In the genomic region with DNA sequence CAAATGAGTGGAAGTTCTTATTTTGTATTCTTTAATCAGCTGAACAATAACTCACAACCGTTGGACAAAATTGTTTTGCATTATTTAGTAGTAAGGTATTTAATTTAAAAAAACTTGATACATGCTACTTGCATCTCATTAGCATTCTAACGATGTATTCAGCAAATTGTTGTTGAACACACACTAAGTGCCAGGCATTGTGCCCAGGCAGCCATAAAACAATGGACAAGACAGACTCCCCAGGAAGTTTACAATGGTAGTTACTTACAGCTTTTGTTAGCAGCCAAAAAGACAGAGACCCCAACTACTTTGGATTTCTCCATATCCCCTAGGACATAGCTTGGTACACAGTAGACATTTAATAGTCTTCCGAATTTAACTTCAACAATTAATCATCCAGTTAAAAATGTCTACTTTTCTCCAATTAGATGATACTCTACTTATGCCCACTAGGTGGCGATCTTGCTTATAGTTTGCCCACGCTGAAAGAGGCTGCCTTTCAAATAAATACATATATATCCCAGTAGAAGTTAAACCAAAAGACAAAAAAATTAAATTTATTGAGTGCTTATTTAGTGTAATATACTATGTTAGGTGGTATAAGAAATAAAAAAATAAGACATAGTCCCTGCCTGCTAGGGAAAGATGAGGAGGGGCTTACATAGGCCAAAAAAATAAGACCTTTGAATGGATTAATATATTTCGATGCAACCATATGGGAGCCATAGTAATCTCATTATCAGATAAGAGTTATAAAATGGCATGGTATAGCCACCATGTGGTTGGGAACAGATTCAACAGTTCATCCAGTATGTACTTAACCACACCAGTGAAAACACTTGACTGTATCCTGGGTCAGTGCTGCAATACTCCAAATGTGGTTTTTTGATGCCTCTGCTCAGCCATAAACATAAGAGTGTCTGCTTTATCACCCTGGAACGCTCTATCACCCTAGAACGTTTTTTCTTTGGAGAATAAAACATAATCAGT, we compare ENCODE assay signal across 9 cellular contexts. TPM values are rescaled to one million over a fixed set of nuclear protein-coding genes. Genes with fewer than 3 reads are reported as not detected.
DNase-seq lines count a peak whose midpoint lies in the region; ATAC-seq and TF ChIP-seq lines count a peak whose summit lies in the region.
"Had no signal": no experiment of that assay in that cellular context is flagged by ENCODE, and none has a peak within 500 bp of the region (broad histone marks: within the 10 kb centered on the region; RNA-seq: fewer than 3 reads in every experiment).

No MANE protein-coding gene starts in this region.

- POLR2A ChIA-PET in CD4-positive, alpha-beta memory T cell (lab: Charles Lee; ENCODE audit: partially characterized antibody), result no interaction called here

- peaks cover 22% of the 10 kb centered on the region for H3K27me3 ChIP-seq in CD4-positive, alpha-beta memory T cell (ENCODE audit: insufficient read depth, low read length)
- H3K27me3 ChIP-seq in GM23338 (ENCODE audit: insufficient read depth) (peaks cover 36% of the 10 kb centered on the region), thyroid gland (peaks cover 8% of the 10 kb centered on the region), right cardiac atrium (ENCODE audit: control insufficient read depth, insufficient read depth) (no peaks in the 10 kb centered on the region)

- H3K4me3 Mint-ChIP-seq in CD4-positive, alpha-beta memory T cell, result peak overlapping the region in 5 of 8 donors; percentile 6 to 68 (median 46)
- no peak overlapping the region for H3K4me3 Mint-ChIP-seq in GM23338

- H3K27ac ChIP-seq in CD4-positive, alpha-beta memory T cell (ENCODE audit: low read depth, low read length), result no peak overlapping the region
- H3K27ac ChIP-seq in GM23338 (ENCODE audit: low read depth) (no peak overlapping the region), thyroid gland (no peak overlapping the region), right cardiac atrium (ENCODE audit: low read length) (no peak overlapping the region)

- no peaks in the 10 kb centered on the region for H3K79me2 ChIP-seq in GM23338 (replicated peaks; ENCODE audit: insufficient read depth)

- H3K4me3 ChIP-seq in CD4-positive, alpha-beta memory T cell (ENCODE audit: low read length in 2 of 2), result no peak overlapping the region
- H3K4me3 ChIP-seq in GM23338, result no peak overlapping the region
- H3K4me3 ChIP-seq in thyroid gland (replicated peaks in 1 of 3), result no peak overlapping the region
- H3K4me3 ChIP-seq in right cardiac atrium (ENCODE audit: low read length), result no peak overlapping the region

- TF ChIP-seq CTCF in GM23338 (conservative IDR thresholded peaks at IDR 0.05; ENCODE audit: low read depth in 2 of 2) (peak; percentile 74 to 95), thyroid gland (IDR thresholded peaks at IDR 0.05) (peak; percentile 55 to 78 (median 70))

- H3K4me2 ChIP-seq in GM23338, result no peak overlapping the region

- H2AFZ ChIP-seq in GM23338, result no peak overlapping the region

- peaks cover 0 to 2% of the 10 kb centered on the region in 2 donors for H3K36me3 Mint-ChIP-seq in CD4-positive, alpha-beta memory T cell
- H3K36me3 Mint-ChIP-seq in GM23338 (ENCODE audit: low read depth), result peaks cover 13% of the 10 kb centered on the region
- H3K36me3 Mint-ChIP-seq: T-cell had no signal

- no peaks in the 10 kb centered on the region for H3K9me3 ChIP-seq in CD4-positive, alpha-beta memory T cell (ENCODE audit: control insufficient read depth in 1 of 2, low read length in 2 of 2)
- H3K9me3 ChIP-seq in thyroid gland (no peaks in the 10 kb centered on the region), right cardiac atrium (ENCODE audit: control insufficient read depth, low read length) (no peaks in the 10 kb centered on the region)

- H4K20me1 ChIP-seq in GM23338 (replicated peaks; ENCODE audit: insufficient read depth), result no peaks in the 10 kb centered on the region

- H3K9me3 Mint-ChIP-seq in CD4-positive, alpha-beta memory T cell, result peaks cover 0 to 1% (median 0%) of the 10 kb centered on the region in 8 donors
- H3K9me3 Mint-ChIP-seq in GM23338, result peaks cover 7% of the 10 kb centered on the region
- H3K9me3 Mint-ChIP-seq: T-cell had no signal

- CTCF ChIA-PET in CD4-positive, alpha-beta memory T cell (lab: Charles Lee; ENCODE audit: partially characterized antibody), result interaction anchor here (0.8 to 3.1 kb wide), 12 partner anchors 10 to 863 kb away, joined by 3 to 61 read pairs (median 3); partner anchors contain the start of gene PRR5L

- peaks cover 6 to 26% (median 11%) of the 10 kb centered on the region in 4 donors for H3K4me1 Mint-ChIP-seq in CD4-positive, alpha-beta memory T cell
- peaks cover 30% of the 10 kb centered on the region for H3K4me1 Mint-ChIP-seq in GM23338

- WGBS in thyroid gland, 2 donors, result 27 to 28% methylated on average over 8 of the region's 8 CpGs
- WGBS in right cardiac atrium, result 24% methylated on average over 8 of the region's 8 CpGs

- peaks cover 15% of the 10 kb centered on the region for H3K4me1 ChIP-seq in CD4-positive, alpha-beta memory T cell (ENCODE audit: insufficient read depth, low read length)
- peaks cover 8% of the 10 kb centered on the region for H3K4me1 ChIP-seq in GM23338 (ENCODE audit: insufficient read depth)
- peaks cover 15 to 24% of the 10 kb centered on the region in 2 donors for H3K4me1 ChIP-seq in thyroid gland
- peaks cover 2% of the 10 kb centered on the region for H3K4me1 ChIP-seq in right cardiac atrium (ENCODE audit: control insufficient read depth, insufficient read depth, low read length)

- 0 out of 2 replicates have a peak, but pooled peaks cover 2% of the 10 kb centered on the region for H3F3A ChIP-seq in GM23338 (replicated peaks; ENCODE audit: low read depth)

- no peak overlapping the region for H3K27ac Mint-ChIP-seq in CD4-positive, alpha-beta memory T cell
- no peak overlapping the region for H3K27ac Mint-ChIP-seq in GM23338
- H3K27ac Mint-ChIP-seq: T-cell had no signal

- peak in 4 of 5 donors; percentile 35 to 39 (median 36) for DNase-seq in CD4-positive, alpha-beta memory T cell
- DNase-seq in GM23338 (ENCODE audit: low spot score) (peak; percentile 62), NCI-H446 (lab: John Stamatoyannopoulos, UW) (peak; percentile 50 to 72), anterior cingulate cortex (lab: John Stamatoyannopoulos, UW) (peak in 39 of 58 donors; percentile 2 to 83 (median 43)), inferior parietal cortex (ENCODE audit: extremely low spot score) (peak; percentile 82), thyroid gland (no peak), right cardiac atrium (no peak)

- intact Hi-C loops in CD4-positive, alpha-beta memory T cell (cut with micrococcal nuclease), result loop anchor here (1.0 to 5.0 kb wide), 5 partner anchors 47 to 1131 kb away; partner anchors contain the start of gene TRIM44
- intact Hi-C loops in thyroid gland (cut with DNase I), result loop anchor here (5.0 to 10.0 kb wide), 2 partner anchors 209 to 651 kb away; no protein-coding TSS in a partner anchor
- intact Hi-C loops in right cardiac atrium (cut with DNase I), result loop anchor here (2.0 to 10.0 kb wide), 9 partner anchors 46 to 651 kb away; partner anchors contain the start of gene TRIM44 (in 1 of the 4)

- no peaks in the 10 kb centered on the region for H3K9me2 ChIP-seq in GM23338 (ENCODE audit: insufficient read depth)

- peaks cover 37 to 39% of the 10 kb centered on the region in 2 donors for H3K27me3 Mint-ChIP-seq in CD4-positive, alpha-beta memory T cell
- peaks cover 26% of the 10 kb centered on the region for H3K27me3 Mint-ChIP-seq in GM23338 (ENCODE audit: insufficient read depth, low read depth, poor library complexity)

- TF ChIP-seq POLR2A in thyroid gland (IDR thresholded peaks at IDR 0.05), result no peak

- no peaks in the 10 kb centered on the region for H3K36me3 ChIP-seq in CD4-positive, alpha-beta memory T cell (ENCODE audit: insufficient read depth, low read length)
- H3K36me3 ChIP-seq in GM23338 (ENCODE audit: insufficient read depth) (no peaks in the 10 kb centered on the region), thyroid gland (no peaks in the 10 kb centered on the region)

- ATAC-seq in GM23338 (no peak), GM21529 (IDR thresholded peaks at IDR 0.05; ENCODE audit: unreplicated experiment) (no peak), right cardiac atrium (no peak)

TF ChIP-seq in GM23338, 12 proteins besides CTCF, POLR2A, EP300 and RAD21 (continues in another document):
- TF ChIP-seq, protein P1, sequence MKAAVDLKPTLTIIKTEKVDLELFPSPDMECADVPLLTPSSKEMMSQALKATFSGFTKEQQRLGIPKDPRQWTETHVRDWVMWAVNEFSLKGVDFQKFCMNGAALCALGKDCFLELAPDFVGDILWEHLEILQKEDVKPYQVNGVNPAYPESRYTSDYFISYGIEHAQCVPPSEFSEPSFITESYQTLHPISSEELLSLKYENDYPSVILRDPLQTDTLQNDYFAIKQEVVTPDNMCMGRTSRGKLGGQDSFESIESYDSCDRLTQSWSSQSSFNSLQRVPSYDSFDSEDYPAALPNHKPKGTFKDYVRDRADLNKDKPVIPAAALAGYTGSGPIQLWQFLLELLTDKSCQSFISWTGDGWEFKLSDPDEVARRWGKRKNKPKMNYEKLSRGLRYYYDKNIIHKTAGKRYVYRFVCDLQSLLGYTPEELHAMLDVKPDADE (IDR thresholded peaks at IDR 0.05), result no peak
- TF ChIP-seq EZH2 (IDR thresholded peaks at IDR 0.05; ENCODE audit: low read depth, unreplicated experiment) (no peak), JUNB (IDR thresholded peaks at IDR 0.05; ENCODE audit: unreplicated experiment) (no peak), STAT1 (IDR thresholded peaks at IDR 0.05; ENCODE audit: unreplicated experiment) (no peak)

RNA-seq across cellular contexts. Expression of gene FJX1, which starts 2.1 kb away (rescaled TPM):
- not detected for total RNA-seq in CD4-positive, alpha-beta memory T cell
- under 1 TPM in 1 of 2 donors, not detected in 1; 0.10 TPM for polyA plus RNA-seq in CD4-positive, alpha-beta memory T cell
- total RNA-seq in GM23338 (2014; rRNA removed; shearing (Covaris generic)), result 16.1 and 18.4 TPM in 2 replicates
- polyA plus RNA-seq in GM23338 (2016; fragmentation: Nextera tagmentation; extraction: Ambion mirVana) (9.4 and 10.0 TPM in 2 replicates), right cardiac atrium (0.95 TPM)
- total RNA-seq in thyroid gland (1 to 10 TPM; 1.5 to 5.9 (median 2.9) TPM), right cardiac atrium (1 to 10 TPM in 3 of 4 donors, under 1 TPM in 1; 0.91 to 5.9 (median 1.5) TPM)

RNA-seq across cellular contexts. Expression of gene TRIM44, which starts 46.4 kb away (rescaled TPM):
- 10 to 100 TPM; 49.8 to 53.1 TPM for total RNA-seq in CD4-positive, alpha-beta memory T cell
- polyA plus RNA-seq in CD4-positive, alpha-beta memory T cell, result 10 to 100 TPM; 34.7 to 47.6 TPM
- 10.3 and 11.0 TPM in 2 replicates for total RNA-seq in GM23338 (2014; rRNA removed; shearing (Covaris generic))
- polyA plus RNA-seq in GM23338 (2016; fragmentation: Nextera tagmentation; extraction: Ambion mirVana) (7.6 and 10.4 TPM in 2 replicates), right cardiac atrium (8.7 TPM)
- total RNA-seq in thyroid gland (10 to 100 TPM; 24.6 to 54.2 (median 35.8) TPM), right cardiac atrium (10 to 100 TPM; 38.7 to 54.2 (median 41.5) TPM)

Comparison
In these comparisons a context has a peak if more than half of its experiments do, and no peak if none do; other contexts are left out.
1. DNase-seq: peak in CD4-positive, alpha-beta memory T cell (4 of 5), GM23338 (single experiment), NCI-H446 (2 of 2), anterior cingulate cortex (39 of 58) and inferior parietal cortex (single experiment); none in thyroid gland (0 of 2) and right cardiac atrium (0 of 3).